In genomic region chr2:240033330-240033678, GRCh38 we compare ENCODE assay signal across 35 cellular contexts. TPM values are rescaled to one million over a fixed set of nuclear protein-coding genes. Genes with fewer than 3 reads are reported as not detected.
"Had no signal": no experiment of that assay in that cellular context is flagged by ENCODE, and none has a peak within 500 bp of the region (broad histone marks: within the 10 kb centered on the region; RNA-seq: fewer than 3 reads in every experiment).

No MANE protein-coding gene starts in this region.

- H3K9me3 ChIP-seq: Peyer's patch, SJSA1 had no signal

- ATAC-seq: activated T-helper 17 cell treated with anti-CD3 and anti-CD28 coated beads, Interleukin-2, amount 50 U/mL, for 72 hours had no signal

- H3K27me3 ChIP-seq: Peyer's patch had no signal

- H3K27ac ChIP-seq: Peyer's patch, RWPE1, SJSA1 had no signal

- DNase-seq: activated B cell treated with CpG ODN at 0.5 μM for 24 hours; activated CD4-positive, alpha-beta memory T cell treated with anti-CD3 and anti-CD28 coated beads for 36 hours; activated CD4-positive, alpha-beta T cell treated with anti-CD3 and anti-CD28 coated beads for 1 hour; activated CD4-positive, alpha-beta T cell treated with anti-CD3 and anti-CD28 coated beads, Interleukin-2, amount 10 ng/mL, durations not matched to agents 7 days and 5 days; activated gamma-delta T cell; activated naive CD4-positive, alpha-beta T cell treated with anti-CD3 and anti-CD28 coated beads for 36 hours; activated T-cell treated with anti-CD3 and anti-CD28 coated beads for 4 hours; activated T-cell treated with anti-CD3 and anti-CD28 coated beads, Interleukin-2, amount 50 U/mL, for 48 hours; amygdala; KG1; NCI-H1092; NCI-H1417 treated with DMSO at 0.1 percent for 48 hours; NCI-H1694; NCI-H2029; NCI-H2107; NCI-H2171 treated with DMSO at 0.1 percent for 48 hours; NCI-H226; NCI-H526 treated with DMSO at 0.1 percent for 48 hours; NK-92 treated with Interleukin-12 subunit alpha and Interleukin-12 subunit beta, amount 100 ng/mL, for 24 hours; Peyer's patch; SHP77; SW 1271; T-helper 9 cell had no signal

- H3K4me1 ChIP-seq: Peyer's patch, SJSA1 had no signal

- H3K4me3 ChIP-seq: Peyer's patch, SJSA1 had no signal

- H3K36me3 Mint-ChIP-seq: activated CD4-positive, alpha-beta memory T cell treated with anti-CD3 and anti-CD28 coated beads for 36 hours; activated naive CD8-positive, alpha-beta T cell; brain; IgD-negative memory B cell had no signal

- H3K27ac Mint-ChIP-seq: activated B cell treated with CpG ODN at 0.5 μM for 24 hours; activated CD4-positive, alpha-beta memory T cell treated with anti-CD3 and anti-CD28 coated beads for 36 hours; activated CD4-positive, alpha-beta T cell treated with anti-CD3 and anti-CD28 coated beads, Interleukin-2, amount 10 ng/mL, durations not matched to agents 7 days and 5 days; activated naive CD4-positive, alpha-beta T cell treated with anti-CD3 and anti-CD28 coated beads for 36 hours; activated naive CD8-positive, alpha-beta T cell; activated T-helper 17 cell treated with anti-CD3 and anti-CD28 coated beads, Interleukin-2, amount 50 U/mL, for 72 hours; brain; IgD-negative memory B cell; T-helper 1 cell treated with Interleukin-12 subunit alpha and Interleukin-12 subunit beta and Interleukin-4 antibody, amounts not matched to agents 30 μg/mL and 1 μg/mL, for 36 hours had no signal

- H3K4me3 Mint-ChIP-seq: activated B cell treated with CpG ODN at 0.5 μM for 24 hours; activated CD4-positive, alpha-beta memory T cell treated with anti-CD3 and anti-CD28 coated beads for 36 hours; activated CD4-positive, alpha-beta T cell treated with anti-CD3 and anti-CD28 coated beads, Interleukin-2, amount 10 ng/mL, durations not matched to agents 7 days and 5 days; activated naive CD4-positive, alpha-beta T cell treated with anti-CD3 and anti-CD28 coated beads for 36 hours; activated naive CD8-positive, alpha-beta T cell; activated T-helper 17 cell treated with anti-CD3 and anti-CD28 coated beads, Interleukin-2, amount 50 U/mL, for 72 hours; brain; IgD-negative memory B cell; T-helper 1 cell treated with Interleukin-12 subunit alpha and Interleukin-12 subunit beta and Interleukin-4 antibody, amounts not matched to agents 30 μg/mL and 1 μg/mL, for 36 hours had no signal

- H3K9me3 Mint-ChIP-seq: activated B cell treated with CpG ODN at 0.5 μM for 24 hours; activated CD4-positive, alpha-beta memory T cell treated with anti-CD3 and anti-CD28 coated beads for 36 hours; activated CD4-positive, alpha-beta T cell treated with anti-CD3 and anti-CD28 coated beads, Interleukin-2, amount 10 ng/mL, durations not matched to agents 7 days and 5 days; activated naive CD4-positive, alpha-beta T cell treated with anti-CD3 and anti-CD28 coated beads for 36 hours; activated T-helper 17 cell treated with anti-CD3 and anti-CD28 coated beads, Interleukin-2, amount 50 U/mL, for 72 hours; IgD-negative memory B cell; T-helper 1 cell treated with Interleukin-12 subunit alpha and Interleukin-12 subunit beta and Interleukin-4 antibody, amounts not matched to agents 30 μg/mL and 1 μg/mL, for 36 hours had no signal

- H3K4me1 Mint-ChIP-seq: activated B cell treated with CpG ODN at 0.5 μM for 24 hours; activated CD4-positive, alpha-beta T cell treated with anti-CD3 and anti-CD28 coated beads, Interleukin-2, amount 10 ng/mL, durations not matched to agents 7 days and 5 days; activated T-helper 17 cell treated with anti-CD3 and anti-CD28 coated beads, Interleukin-2, amount 50 U/mL, for 72 hours; brain; IgD-negative memory B cell had no signal

- H3K36me3 ChIP-seq: Peyer's patch, SJSA1 had no signal

RNA-seq across cellular contexts. Expression of gene OR6B2, which starts 3.1 kb away (rescaled TPM):
- total RNA-seq: activated B cell treated with CpG ODN at 0.5 μM for 24 hours; activated CD4-positive, alpha-beta memory T cell treated with anti-CD3 and anti-CD28 coated beads for 36 hours; activated CD4-positive, alpha-beta T cell treated with anti-CD3 and anti-CD28 coated beads, Interleukin-2, amount 10 ng/mL, durations not matched to agents 7 days and 5 days; activated CD8-positive, alpha-beta memory T cell treated with anti-CD3 and anti-CD28 coated beads for 36 hours; activated naive CD4-positive, alpha-beta T cell treated with anti-CD3 and anti-CD28 coated beads for 36 hours; activated T-helper 17 cell treated with anti-CD3 and anti-CD28 coated beads, Interleukin-2, amount 50 U/mL, for 72 hours; astrocyte; LHCN-M2; M059J; NCI-H460; Peyer's patch; SJSA1 had no signal
- polyA plus RNA-seq: IgD-negative memory B cell had no signal

RNA-seq across cellular contexts. Expression of gene OR6B3, which starts 20.0 kb away (rescaled TPM):
- total RNA-seq: activated B cell treated with CpG ODN at 0.5 μM for 24 hours; activated CD4-positive, alpha-beta memory T cell treated with anti-CD3 and anti-CD28 coated beads for 36 hours; activated CD4-positive, alpha-beta T cell treated with anti-CD3 and anti-CD28 coated beads, Interleukin-2, amount 10 ng/mL, durations not matched to agents 7 days and 5 days; activated CD8-positive, alpha-beta memory T cell treated with anti-CD3 and anti-CD28 coated beads for 36 hours; activated naive CD4-positive, alpha-beta T cell treated with anti-CD3 and anti-CD28 coated beads for 36 hours; activated T-helper 17 cell treated with anti-CD3 and anti-CD28 coated beads, Interleukin-2, amount 50 U/mL, for 72 hours; astrocyte; LHCN-M2; M059J; NCI-H460; Peyer's patch; SJSA1 had no signal
- polyA plus RNA-seq: IgD-negative memory B cell had no signal
